In the genomic region with DNA sequence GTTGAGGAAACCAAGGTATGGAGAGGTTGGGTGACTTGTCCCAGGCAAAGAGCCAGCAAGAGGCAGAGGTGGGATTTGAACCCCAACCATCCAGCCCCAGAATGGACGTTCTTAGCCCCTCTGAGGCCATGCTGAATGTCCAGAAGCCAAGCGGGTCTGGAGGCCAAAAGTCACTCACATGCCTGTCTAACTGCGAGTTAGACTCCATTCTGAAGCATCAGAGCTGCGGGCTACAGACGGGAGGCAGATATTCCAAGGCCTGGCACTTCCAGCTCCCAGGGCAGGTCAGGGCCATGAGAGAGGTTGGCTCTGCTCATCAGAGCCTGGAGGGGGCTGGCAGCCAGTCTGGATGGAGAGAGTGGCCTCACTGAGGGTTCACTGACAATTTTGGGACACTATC, we compare ENCODE assay signal across 12 cellular contexts.
DNase-seq lines count a peak whose midpoint lies in the region; ATAC-seq and TF ChIP-seq lines count a peak whose summit lies in the region.
"Had no signal": no experiment of that assay in that cellular context is flagged by ENCODE, and none has a peak within 500 bp of the region (broad histone marks: within the 10 kb centered on the region; RNA-seq: fewer than 3 reads in every experiment).

No MANE protein-coding gene starts in this region.

- no peak overlapping the region for H3K4me2 ChIP-seq in osteoblast (ENCODE audit: insufficient read depth, low read length)

- no peak for TF ChIP-seq CTCF in left ventricle myocardium inferior (IDR thresholded peaks at IDR 0.05; ENCODE audit: borderline replicate concordance)
- TF ChIP-seq CTCF in adrenal gland (IDR thresholded peaks at IDR 0.05) = no peak
- TF ChIP-seq CTCF in osteoblast (IDR thresholded peaks at IDR 0.05; ENCODE audit: extremely low read depth, low read depth, low read length) = no peak
- TF ChIP-seq CTCF in upper lobe of right lung (IDR thresholded peaks at IDR 0.05) = no peak

- DNase-seq in left ventricle myocardium inferior (peak; percentile 3), left ventricle myocardium superior (no peak), adrenal gland (peak in 4 of 7 donors; percentile 2 to 35 (median 3)), osteoblast (ENCODE audit: insufficient read length, low spot score, missing footprints) (peak; percentile 63), upper lobe of right lung (peak; percentile 31), HT-29 (ENCODE audit: low spot score) (no peak)
- DNase-seq: GF-D8, NCI-H187, NCI-H526 treated with DMSO at 0.1 percent for 48 hours had no signal

- no peak overlapping the region for H2AFZ ChIP-seq in osteoblast (ENCODE audit: low read length)

- no peaks in the 10 kb centered on the region for H3K79me2 ChIP-seq in osteoblast (ENCODE audit: insufficient read depth, low read length)

- no peak overlapping the region for H3K27ac ChIP-seq in left ventricle myocardium inferior (replicated peaks)
- no peak overlapping the region for H3K27ac ChIP-seq in adrenal gland
- H3K27ac ChIP-seq in osteoblast (ENCODE audit: low read depth, low read length) = no peak overlapping the region
- no peak overlapping the region for H3K27ac ChIP-seq in upper lobe of right lung
- H3K27ac ChIP-seq: C4-2B had no signal

- peaks cover 61% of the 10 kb centered on the region for H3K27me3 ChIP-seq in left ventricle myocardium inferior (ENCODE audit: low read depth)
- no peaks in the 10 kb centered on the region for H3K27me3 ChIP-seq in adrenal gland
- H3K27me3 ChIP-seq in osteoblast (ENCODE audit: insufficient read depth, low read length) = no peaks in the 10 kb centered on the region
- H3K27me3 ChIP-seq in upper lobe of right lung = peaks cover 4% of the 10 kb centered on the region

- no peaks in the 10 kb centered on the region for H4K20me1 ChIP-seq in osteoblast (ENCODE audit: insufficient read depth, low read length)

- ATAC-seq in left ventricle myocardium superior (no peak), upper lobe of right lung (no peak), GM18858 (IDR thresholded peaks at IDR 0.05; ENCODE audit: unreplicated experiment) (no peak), HG02981 (IDR thresholded peaks at IDR 0.05; ENCODE audit: unreplicated experiment) (no peak)

- H3K36me3 ChIP-seq in left ventricle myocardium inferior (no peaks in the 10 kb centered on the region), adrenal gland (replicated peaks in 1 of 2) (no peaks in the 10 kb centered on the region), osteoblast (ENCODE audit: insufficient read depth, low read length) (no peaks in the 10 kb centered on the region), upper lobe of right lung (no peaks in the 10 kb centered on the region)

- no peak overlapping the region for H3K4me3 ChIP-seq in left ventricle myocardium inferior
- H3K4me3 ChIP-seq in adrenal gland = no peak overlapping the region
- no peak overlapping the region for H3K4me3 ChIP-seq in osteoblast (ENCODE audit: insufficient read depth, low read length)
- H3K4me3 ChIP-seq in upper lobe of right lung = no peak overlapping the region

- 47 to 74% (median 68%) methylated on average over 2 to 5 of the region's 5 CpGs for WGBS in adrenal gland, 4 donors

- intact Hi-C loops in left ventricle myocardium inferior (cut with micrococcal nuclease) = no loop called here
- intact Hi-C loops in left ventricle myocardium superior (cut with micrococcal nuclease) = no loop called here
- intact Hi-C loops in adrenal gland (cut with DNase I) = no loop called here
- intact Hi-C loops in upper lobe of right lung (cut with DNase I) = no loop called here

- H3K4me1 ChIP-seq in left ventricle myocardium inferior (no peaks in the 10 kb centered on the region), adrenal gland (replicated peaks in 1 of 2) (no peaks in the 10 kb centered on the region), osteoblast (ENCODE audit: insufficient read depth, low read length) (no peaks in the 10 kb centered on the region), upper lobe of right lung (no peaks in the 10 kb centered on the region)

- no peak for TF ChIP-seq POLR2A in adrenal gland (IDR thresholded peaks at IDR 0.05)

- H3K9me3 ChIP-seq in left ventricle myocardium inferior (replicated peaks) = no peaks in the 10 kb centered on the region
- no peaks in the 10 kb centered on the region for H3K9me3 ChIP-seq in adrenal gland (replicated peaks in 1 of 3)
- peaks cover 2% of the 10 kb centered on the region for H3K9me3 ChIP-seq in osteoblast (ENCODE audit: low read depth, low read length)
- no peaks in the 10 kb centered on the region for H3K9me3 ChIP-seq in upper lobe of right lung

Comparison
In these comparisons a context has a peak if more than half of its experiments do, and no peak if none do; other contexts are left out.
1. DNase-seq: peak in left ventricle myocardium inferior (single experiment), adrenal gland (4 of 7), osteoblast (single experiment) and upper lobe of right lung (single experiment); none in left ventricle myocardium superior (single experiment) and HT-29 (single experiment).